Comparison of ENCODE assay signal across 20 cellular contexts in the genomic region with DNA sequence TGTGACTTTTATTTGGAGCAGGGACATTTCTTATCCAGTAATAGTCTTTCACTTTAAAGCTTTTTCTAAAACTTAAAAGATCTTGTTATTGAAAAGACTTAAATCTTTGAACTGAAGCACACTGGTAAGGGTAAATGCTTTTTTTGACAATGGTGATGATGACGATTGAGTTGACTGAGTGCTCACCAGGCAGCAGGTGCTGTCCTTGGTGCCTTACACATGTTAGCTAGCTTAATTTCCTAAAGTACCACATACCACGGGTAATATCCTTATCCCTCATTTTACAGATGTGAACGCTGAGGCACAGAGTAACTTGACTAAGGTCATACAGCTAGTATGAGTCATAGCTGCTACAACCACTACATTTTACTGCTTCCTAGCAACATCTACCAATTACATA.
DNase-seq lines count a peak whose midpoint lies in the region; ATAC-seq and TF ChIP-seq lines count a peak whose summit lies in the region.
"Had no signal": no experiment of that assay in that cellular context is flagged by ENCODE, and none has a peak within 500 bp of the region (broad histone marks: within the 10 kb centered on the region; RNA-seq: fewer than 3 reads in every experiment).

No MANE protein-coding gene starts in this region.

- H2AFZ ChIP-seq in HCT116 (ENCODE audit: low read depth, low read length, poor library complexity, severe bottlenecking), result no peak overlapping the region
- H2AFZ ChIP-seq: GM23248 had no signal

- H3K4me2 ChIP-seq in HCT116 (ENCODE audit: low read length), result no peak overlapping the region

- H3K9me2 ChIP-seq in HCT116 (ENCODE audit: insufficient read depth), result no peaks in the 10 kb centered on the region

- DNase-seq in DMS53 (lab: John Stamatoyannopoulos, UW) (peak; percentile 7), DMS53 treated with DMSO at 0.1 percent for 48 hours (lab: John Stamatoyannopoulos, UW; ENCODE audit: unreplicated experiment) (no peak), HCT116 (ENCODE audit: low read depth, low spot score) (no peak), amniotic epithelial cell (ENCODE audit: low read depth) (peak; percentile 5), HFFc6 (no peak), germinal center (ENCODE audit: low spot score) (no peak), AML-193 (lab: John Stamatoyannopoulos, UW) (no peak)
- DNase-seq: ACHN; C1 segment of cervical spinal cord; Calu3; CD4-positive, alpha-beta memory T cell; COR-L47; DMS79; EL; GDM1; GM23248; H9 had no signal

- H3K79me2 ChIP-seq in HCT116 (ENCODE audit: insufficient read depth, low read length), result no peaks in the 10 kb centered on the region

- H3K36me3 ChIP-seq in HCT116 (ENCODE audit: control insufficient read depth in 1 of 2, insufficient read depth in 2 of 2, low read length in 2 of 2), result no peaks in the 10 kb centered on the region

- RAD21 ChIA-PET in HCT116 (lab: Charles Lee; ENCODE audit: low non-redundant PET in 1 of 2, low total read pairs in 2 of 2, uncharacterized antibody in 2 of 2, unreplicated experiment in 2 of 2), result no interaction called here

- no peak for TF ChIP-seq RAD21 in HCT116 (IDR thresholded peaks at IDR 0.05; ENCODE audit: low read depth)
- TF ChIP-seq RAD21 in Ishikawa (IDR thresholded peaks at IDR 0.05; ENCODE audit: low read depth), result no peak

- H3K9me3 ChIP-seq in HCT116 (ENCODE audit: control insufficient read depth in 1 of 2, insufficient read depth in 1 of 2, low read depth in 1 of 2, low read length in 2 of 2), result no peaks in the 10 kb centered on the region

- no peak overlapping the region for H3K4me3 Mint-ChIP-seq in HFFc6
- H3K4me3 Mint-ChIP-seq: CD4-positive, alpha-beta memory T cell; H9 had no signal

- H3K4me1 Mint-ChIP-seq in HFFc6 (ENCODE audit: low read depth), result no peaks in the 10 kb centered on the region
- H3K4me1 Mint-ChIP-seq: CD4-positive, alpha-beta memory T cell; H9 had no signal

- BruUV-seq in HCT116 (replicated peaks; lab: Mats Ljungman, UMichigan), result no TSS peak

- no peak overlapping the region for H3K27ac Mint-ChIP-seq in HFFc6
- H3K27ac Mint-ChIP-seq: CD4-positive, alpha-beta memory T cell; H9 had no signal

- intact Hi-C loops in HCT116 (cut with micrococcal nuclease), result no loop called here

- peaks cover 2% of the 10 kb centered on the region for H3K9me3 Mint-ChIP-seq in HFFc6
- H3K9me3 Mint-ChIP-seq: H9 had no signal

- no peak overlapping the region for H3K4me3 ChIP-seq in HCT116 (replicated peaks in 1 of 2; ENCODE audit: low read depth in 1 of 2, low read length in 2 of 2)
- H3K4me3 ChIP-seq: GM12878, GM23248 had no signal

- H3K27ac ChIP-seq in HCT116 (ENCODE audit: low read depth, low read length), result no peak overlapping the region
- H3K27ac ChIP-seq: 22Rv1, GM23248 had no signal

- no peaks in the 10 kb centered on the region for H3K27me3 ChIP-seq in HCT116 (ENCODE audit: insufficient read depth, low read length)

- TF ChIP-seq CTCF in HCT116 (IDR thresholded peaks at IDR 0.05 in 2 of 3, conservative IDR thresholded peaks at IDR 0.05 in 1 of 3; ENCODE audit: borderline replicate concordance in 1 of 3, insufficient read depth in 1 of 3, low read depth in 2 of 3, low read length in 2 of 3) (no peak), HFFc6 (IDR thresholded peaks at IDR 0.05) (no peak)

- H3K36me3 Mint-ChIP-seq in HFFc6 (ENCODE audit: low read depth), result no peaks in the 10 kb centered on the region
- H3K36me3 Mint-ChIP-seq: CD4-positive, alpha-beta memory T cell had no signal

- TF ChIP-seq POLR2A in HCT116 (IDR thresholded peaks at IDR 0.05; ENCODE audit: borderline replicate concordance, extremely low read depth, insufficient read depth, insufficient read length), result no peak

- POLR2A ChIA-PET in HCT116 (lab: Charles Lee), result no interaction called here

- no peak for TF ChIP-seq EP300 in Ishikawa (IDR thresholded peaks at IDR 0.05; ENCODE audit: borderline replicate concordance)

- no peaks in the 10 kb centered on the region for H4K20me1 ChIP-seq in HCT116 (ENCODE audit: insufficient read depth)

- 0 out of 2 replicates have a peak, but pooled peaks have one; percentile 22 for ATAC-seq in HCT116
- ATAC-seq: GM12878 had no signal

- no peaks in the 10 kb centered on the region for H3K4me1 ChIP-seq in HCT116 (ENCODE audit: control insufficient read depth in 1 of 2, insufficient read depth in 2 of 2, low read length in 2 of 2)

- no peak overlapping the region for H3K9ac ChIP-seq in HCT116 (ENCODE audit: low read length)
- H3K9ac ChIP-seq: GM23248 had no signal

- H3K27me3 Mint-ChIP-seq in HFFc6 (ENCODE audit: insufficient read depth), result peaks cover 3% of the 10 kb centered on the region

- CTCF ChIA-PET in HCT116 (lab: Charles Lee), result no interaction called here

TF ChIP-seq in HCT116, 20 proteins besides CTCF, POLR2A, EP300 and RAD21 (continues in another document):
- TF ChIP-seq, protein P1, sequence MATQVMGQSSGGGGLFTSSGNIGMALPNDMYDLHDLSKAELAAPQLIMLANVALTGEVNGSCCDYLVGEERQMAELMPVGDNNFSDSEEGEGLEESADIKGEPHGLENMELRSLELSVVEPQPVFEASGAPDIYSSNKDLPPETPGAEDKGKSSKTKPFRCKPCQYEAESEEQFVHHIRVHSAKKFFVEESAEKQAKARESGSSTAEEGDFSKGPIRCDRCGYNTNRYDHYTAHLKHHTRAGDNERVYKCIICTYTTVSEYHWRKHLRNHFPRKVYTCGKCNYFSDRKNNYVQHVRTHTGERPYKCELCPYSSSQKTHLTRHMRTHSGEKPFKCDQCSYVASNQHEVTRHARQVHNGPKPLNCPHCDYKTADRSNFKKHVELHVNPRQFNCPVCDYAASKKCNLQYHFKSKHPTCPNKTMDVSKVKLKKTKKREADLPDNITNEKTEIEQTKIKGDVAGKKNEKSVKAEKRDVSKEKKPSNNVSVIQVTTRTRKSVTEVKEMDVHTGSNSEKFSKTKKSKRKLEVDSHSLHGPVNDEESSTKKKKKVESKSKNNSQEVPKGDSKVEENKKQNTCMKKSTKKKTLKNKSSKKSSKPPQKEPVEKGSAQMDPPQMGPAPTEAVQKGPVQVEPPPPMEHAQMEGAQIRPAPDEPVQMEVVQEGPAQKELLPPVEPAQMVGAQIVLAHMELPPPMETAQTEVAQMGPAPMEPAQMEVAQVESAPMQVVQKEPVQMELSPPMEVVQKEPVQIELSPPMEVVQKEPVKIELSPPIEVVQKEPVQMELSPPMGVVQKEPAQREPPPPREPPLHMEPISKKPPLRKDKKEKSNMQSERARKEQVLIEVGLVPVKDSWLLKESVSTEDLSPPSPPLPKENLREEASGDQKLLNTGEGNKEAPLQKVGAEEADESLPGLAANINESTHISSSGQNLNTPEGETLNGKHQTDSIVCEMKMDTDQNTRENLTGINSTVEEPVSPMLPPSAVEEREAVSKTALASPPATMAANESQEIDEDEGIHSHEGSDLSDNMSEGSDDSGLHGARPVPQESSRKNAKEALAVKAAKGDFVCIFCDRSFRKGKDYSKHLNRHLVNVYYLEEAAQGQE (IDR thresholded peaks at IDR 0.05; ENCODE audit: low read depth), result 0 out of 2 replicates have a peak, but pooled peaks have one; percentile 3

TF ChIP-seq in Ishikawa, 13 proteins besides CTCF, POLR2A, EP300 and RAD21:
- TF ChIP-seq, protein P2, sequence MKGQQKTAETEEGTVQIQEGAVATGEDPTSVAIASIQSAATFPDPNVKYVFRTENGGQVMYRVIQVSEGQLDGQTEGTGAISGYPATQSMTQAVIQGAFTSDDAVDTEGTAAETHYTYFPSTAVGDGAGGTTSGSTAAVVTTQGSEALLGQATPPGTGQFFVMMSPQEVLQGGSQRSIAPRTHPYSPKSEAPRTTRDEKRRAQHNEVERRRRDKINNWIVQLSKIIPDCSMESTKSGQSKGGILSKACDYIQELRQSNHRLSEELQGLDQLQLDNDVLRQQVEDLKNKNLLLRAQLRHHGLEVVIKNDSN (IDR thresholded peaks at IDR 0.05), result no peak
- TF ChIP-seq, protein P1 (IDR thresholded peaks at IDR 0.05; ENCODE audit: low read depth), result peak; percentile 67

Comparison
In these comparisons a context has a peak if more than half of its experiments do, and no peak if none do; other contexts are left out.
1. DNase-seq: peak in DMS53 (single experiment) and amniotic epithelial cell (single experiment); none in DMS53 treated with DMSO at 0.1 percent for 48 hours (single experiment), HCT116 (single experiment), HFFc6 (single experiment), germinal center (single experiment) and AML-193 (0 of 2).